21 cellular contexts compared by ENCODE assay signal in genomic region chr9:97779608-97780007, GRCh38.
"Had no signal": no experiment of that assay in that cellular context is flagged by ENCODE, and none has a peak within 500 bp of the region (broad histone marks: within the 10 kb centered on the region; RNA-seq: fewer than 3 reads in every experiment).

No MANE protein-coding gene starts in this region.

- H3K9me3 ChIP-seq: colonic mucosa had no signal

- H3K36me3 ChIP-seq: colonic mucosa, esophagus muscularis mucosa, gastroesophageal sphincter, heart left ventricle, left ventricle myocardium inferior, lower lobe of right lung had no signal

- H3K4me2 ChIP-seq: hepatocyte had no signal

- FAIRE-seq: endothelial cell of umbilical vein, frontal cortex, kidney had no signal

- DNase-seq: colonic mucosa; cortex of kidney; effector CD8-positive, alpha-beta T cell; foreskin keratinocyte; heart left ventricle; hypothalamus; immature natural killer cell; kidney; kidney glomerular epithelial cell; left colon; left ventricle myocardium inferior; lower lobe of right lung; mesenchymal stem cell; mucosa of descending colon; naive B cell had no signal

- ATAC-seq: foreskin keratinocyte, gastroesophageal sphincter, heart left ventricle, left colon, left lobe of liver, lower lobe of right lung, mucosa of descending colon had no signal

- H3K4me3 ChIP-seq: colonic mucosa, esophagus muscularis mucosa, gastroesophageal sphincter, heart left ventricle, hepatocyte, left ventricle myocardium inferior, lower lobe of right lung, mucosa of descending colon had no signal

- H3K4me1 ChIP-seq: colonic mucosa, esophagus muscularis mucosa, gastroesophageal sphincter, heart left ventricle, left ventricle myocardium inferior, lower lobe of right lung had no signal

- H3K27ac ChIP-seq: colonic mucosa, esophagus muscularis mucosa, foreskin keratinocyte, gastroesophageal sphincter, heart left ventricle, hepatocyte, left ventricle myocardium inferior, lower lobe of right lung had no signal
